8 cellular contexts compared by ENCODE assay signal in the genomic region with DNA sequence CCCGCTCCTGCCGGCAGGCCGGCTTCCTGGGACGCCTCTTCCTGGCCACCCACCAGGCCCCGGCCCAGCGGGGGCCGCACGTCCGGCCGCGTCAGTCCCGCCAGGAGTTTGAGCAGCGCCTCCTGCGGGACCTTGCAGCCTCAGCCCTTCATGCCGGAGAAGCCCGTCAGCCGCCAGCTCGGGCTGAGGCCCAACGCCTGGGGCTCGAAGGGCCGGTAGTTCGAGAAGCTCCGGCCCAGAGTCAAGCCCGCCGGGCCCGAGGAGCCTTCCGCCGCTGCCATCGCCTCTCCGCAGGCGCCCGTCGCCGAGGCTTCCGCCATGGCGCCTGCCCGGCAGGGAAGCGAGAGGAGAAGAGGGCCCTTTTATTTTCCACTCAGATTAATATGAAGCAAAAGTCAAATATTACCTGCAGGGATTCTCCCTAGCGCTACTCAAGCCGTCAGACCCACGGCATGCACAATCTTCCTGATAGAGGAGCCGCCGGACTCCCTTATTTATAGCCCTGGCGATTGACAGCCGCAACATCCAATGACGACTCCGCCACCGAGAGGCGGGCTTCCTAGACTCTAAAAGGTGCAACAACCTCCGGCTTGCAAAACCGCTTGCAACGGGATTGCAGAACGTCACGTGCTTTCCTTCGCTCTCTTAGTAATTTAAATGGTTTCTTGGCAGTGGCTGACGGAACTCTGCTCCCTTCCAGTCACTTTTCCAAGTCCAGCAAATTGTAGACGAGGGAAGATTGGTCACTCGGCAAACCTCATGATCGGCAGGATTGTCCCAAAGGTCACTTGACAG.
DNase-seq lines count a peak whose midpoint lies in the region; ATAC-seq lines count a peak whose summit lies in the region.

A gene with protein sequence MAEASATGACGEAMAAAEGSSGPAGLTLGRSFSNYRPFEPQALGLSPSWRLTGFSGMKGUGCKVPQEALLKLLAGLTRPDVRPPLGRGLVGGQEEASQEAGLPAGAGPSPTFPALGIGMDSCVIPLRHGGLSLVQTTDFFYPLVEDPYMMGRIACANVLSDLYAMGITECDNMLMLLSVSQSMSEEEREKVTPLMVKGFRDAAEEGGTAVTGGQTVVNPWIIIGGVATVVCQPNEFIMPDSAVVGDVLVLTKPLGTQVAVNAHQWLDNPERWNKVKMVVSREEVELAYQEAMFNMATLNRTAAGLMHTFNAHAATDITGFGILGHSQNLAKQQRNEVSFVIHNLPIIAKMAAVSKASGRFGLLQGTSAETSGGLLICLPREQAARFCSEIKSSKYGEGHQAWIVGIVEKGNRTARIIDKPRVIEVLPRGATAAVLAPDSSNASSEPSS (minus strand): TSS at position 467 of the 795 bp plus-strand sequence. CDS start 147 bp downstream, at position 320.

- ATAC-seq in GM19035 (IDR thresholded peaks at IDR 0.05; ENCODE audit: unreplicated experiment): peak; percentile 86
- peak; percentile 69 for ATAC-seq in HG03378 (IDR thresholded peaks at IDR 0.05; ENCODE audit: unreplicated experiment)

- peak; percentile 94 to 98 for DNase-seq in AML-193 (lab: John Stamatoyannopoulos, UW)
- DNase-seq in NCI-H524 (lab: John Stamatoyannopoulos, UW): peak; percentile 92 to 98
- peak; percentile 89 to 97 for DNase-seq in activated CD4-positive, alpha-beta T cell treated with anti-CD3 and anti-CD28 coated beads for 4 hours
- peak; percentile 91 to 94 for DNase-seq in stimulated activated CD4-positive, alpha-beta T cell treated with anti-CD3 and anti-CD28 coated beads, Interleukin-1b, Interleukin-23, amount 100 ng/mL, for 4 hours (ENCODE audit: low read depth in 2 of 2)

- H3K27ac ChIP-seq in cingulate gyrus (ENCODE audit: low read depth, low read length): peak within 1 kb of the TSS; percentile 93
- H3K27ac ChIP-seq in layer of hippocampus (ENCODE audit: low read depth, low read length): peak within 1 kb of the TSS; percentile 97

- H3K27me3 ChIP-seq in layer of hippocampus (ENCODE audit: control insufficient read depth, insufficient read depth, low read length): no peaks in the 10 kb centered on the region

Comparison
In these comparisons a context has a peak if more than half of its experiments do, and no peak if none do; other contexts are left out.
1. Peak in every context shown above with its lines: DNase-seq, ATAC-seq and H3K27ac ChIP-seq.